ENCODE assay signal across 8 cellular contexts in genomic region chr16:31459722-31460581, GRCh38. TPM values are rescaled to one million over a fixed set of nuclear protein-coding genes. Genes with fewer than 3 reads are reported as not detected.
DNase-seq lines count a peak whose midpoint lies in the region; ATAC-seq and TF ChIP-seq lines count a peak whose summit lies in the region.

No MANE protein-coding gene starts in this region.

- H3K9me3 ChIP-seq in thymus (ENCODE audit: control insufficient read depth): no peaks in the 10 kb centered on the region

- H3K4me3 Mint-ChIP-seq in activated naive CD8-positive, alpha-beta T cell treated with anti-CD3 and anti-CD28 coated beads, Interleukin-2, amount 10 ng/mL, durations not matched to agents 7 days and 5 days: peak overlapping the region; percentile 92
- peak overlapping the region; percentile 89 for H3K4me3 Mint-ChIP-seq in osteocyte (ENCODE audit: unreplicated experiment)

- peak; percentile 65 for ATAC-seq in HG02623 (IDR thresholded peaks at IDR 0.05; ENCODE audit: unreplicated experiment)
- ATAC-seq in activated naive CD8-positive, alpha-beta T cell treated with anti-CD3 and anti-CD28 coated beads, Interleukin-2, amount 10 ng/mL, durations not matched to agents 7 days and 5 days (ENCODE audit: low read depth): peak; percentile 72

- intact Hi-C loops in head of caudate nucleus (cut with DNase I): loop anchor here (5.0 kb wide), 2 partner anchors 47 to 412 kb away; partner anchors contain the start of genes RUSF1 and ZNF267

- H3K27me3 Mint-ChIP-seq in activated naive CD8-positive, alpha-beta T cell treated with anti-CD3 and anti-CD28 coated beads, Interleukin-2, amount 10 ng/mL, durations not matched to agents 7 days and 5 days: no peaks in the 10 kb centered on the region
- H3K27me3 Mint-ChIP-seq in osteocyte (ENCODE audit: unreplicated experiment): no peaks in the 10 kb centered on the region

- peaks cover 25% of the 10 kb centered on the region for H3K36me3 ChIP-seq in thymus (ENCODE audit: control insufficient read depth, insufficient read depth)

- H3K4me1 Mint-ChIP-seq in activated naive CD8-positive, alpha-beta T cell treated with anti-CD3 and anti-CD28 coated beads, Interleukin-2, amount 10 ng/mL, durations not matched to agents 7 days and 5 days: peaks cover 35% of the 10 kb centered on the region
- peaks cover 42% of the 10 kb centered on the region for H3K4me1 Mint-ChIP-seq in osteocyte (ENCODE audit: unreplicated experiment)

- DNase-seq in NCI-H1105 (lab: John Stamatoyannopoulos, UW) (peak; percentile 98), SKM-1 treated with dmso at 0.1 percent for 144 hours (lab: John Stamatoyannopoulos, UW; ENCODE audit: unreplicated experiment) (peak; percentile 98), head of caudate nucleus (peak; percentile 99 to 100 (median 100)), osteocyte (ENCODE audit: extremely low spot score, unreplicated experiment) (peak; percentile 100)
- peak; percentile 100 for DNase-seq in activated naive CD8-positive, alpha-beta T cell treated with anti-CD3 and anti-CD28 coated beads, Interleukin-2, amount 10 ng/mL, durations not matched to agents 7 days and 5 days

- H3K27ac Mint-ChIP-seq in activated naive CD8-positive, alpha-beta T cell treated with anti-CD3 and anti-CD28 coated beads, Interleukin-2, amount 10 ng/mL, durations not matched to agents 7 days and 5 days: peak overlapping the region; percentile 97
- peak overlapping the region; percentile 96 for H3K27ac Mint-ChIP-seq in osteocyte (ENCODE audit: unreplicated experiment)

- no peaks in the 10 kb centered on the region for H3K9me3 Mint-ChIP-seq in activated naive CD8-positive, alpha-beta T cell treated with anti-CD3 and anti-CD28 coated beads, Interleukin-2, amount 10 ng/mL, durations not matched to agents 7 days and 5 days
- H3K9me3 Mint-ChIP-seq in osteocyte (ENCODE audit: unreplicated experiment): no peaks in the 10 kb centered on the region

- no peak for TF ChIP-seq CTCF in osteocyte (IDR thresholded peaks at IDR 0.05)

- H3K27me3 ChIP-seq in thymus (ENCODE audit: control insufficient read depth, insufficient read depth): no peaks in the 10 kb centered on the region

- peak overlapping the region; percentile 100 for H3K27ac ChIP-seq in thymus (ENCODE audit: low read depth)

- 6% methylated on average over 54 of the region's 54 CpGs for WGBS in thymus

- H3K4me1 ChIP-seq in thymus (ENCODE audit: control insufficient read depth, insufficient read depth, low read length): peaks cover 24% of the 10 kb centered on the region

- POLR2A ChIA-PET in activated naive CD8-positive, alpha-beta T cell treated with anti-CD3 and anti-CD28 coated beads, Interleukin-2, amount 10 ng/mL, durations not matched to agents 7 days and 5 days (lab: Charles Lee): interaction anchor here (0.7 to 5.9 kb wide), 29 partner anchors 8 to 518 kb away, joined by 3 to 36 read pairs (median 5); partner anchors contain the start of genes FUS, KAT8, PYCARD and RUSF1

- H3K4me3 ChIP-seq in GM08714 (ENCODE audit: low read length) (peak overlapping the region; percentile 92), thymus (ENCODE audit: low read length) (peak overlapping the region; percentile 79)

- H3K36me3 Mint-ChIP-seq in activated naive CD8-positive, alpha-beta T cell treated with anti-CD3 and anti-CD28 coated beads, Interleukin-2, amount 10 ng/mL, durations not matched to agents 7 days and 5 days: peaks cover 14% of the 10 kb centered on the region
- H3K36me3 Mint-ChIP-seq in osteocyte (ENCODE audit: unreplicated experiment): peaks cover 14% of the 10 kb centered on the region

RNA-seq across cellular contexts. Expression of gene ARMC5, which starts 0.7 kb away (rescaled TPM):
- 10 to 100 TPM; 12.9 to 13.6 TPM for total RNA-seq in activated naive CD8-positive, alpha-beta T cell treated with anti-CD3 and anti-CD28 coated beads, Interleukin-2, amount 10 ng/mL, durations not matched to agents 7 days and 5 days
- total RNA-seq in osteocyte: 12.3 and 12.8 TPM in 2 replicates
- 19.7 TPM for polyA plus RNA-seq in thymus

RNA-seq across cellular contexts. Expression of gene TGFB1I1, which starts 12.0 kb away (rescaled TPM):
- total RNA-seq in activated naive CD8-positive, alpha-beta T cell treated with anti-CD3 and anti-CD28 coated beads, Interleukin-2, amount 10 ng/mL, durations not matched to agents 7 days and 5 days: 1 to 10 TPM; 1.4 to 1.5 TPM
- total RNA-seq in osteocyte: 112 and 120 TPM in 2 replicates
- polyA plus RNA-seq in thymus: 9.2 TPM

RNA-seq across cellular contexts. Expression of gene ZNF843, which starts 17.4 kb away (rescaled TPM):
- under 1 TPM; 0.20 to 0.30 TPM for total RNA-seq in activated naive CD8-positive, alpha-beta T cell treated with anti-CD3 and anti-CD28 coated beads, Interleukin-2, amount 10 ng/mL, durations not matched to agents 7 days and 5 days
- total RNA-seq in osteocyte: 2.9 and 3.2 TPM in 2 replicates
- 0.39 TPM for polyA plus RNA-seq in thymus

RNA-seq across cellular contexts. Expression of gene SLC5A2, which starts 23.0 kb away (rescaled TPM):
- 1 to 10 TPM in 1 of 2 experiments, under 1 TPM in 1; 0.53 to 1.0 TPM for total RNA-seq in activated naive CD8-positive, alpha-beta T cell treated with anti-CD3 and anti-CD28 coated beads, Interleukin-2, amount 10 ng/mL, durations not matched to agents 7 days and 5 days
- not detected in 2 replicates for total RNA-seq in osteocyte
- polyA plus RNA-seq in thymus: 2.8 TPM

RNA-seq across cellular contexts. Expression of gene COX6A2, which starts 31.8 kb away (rescaled TPM):
- total RNA-seq in activated naive CD8-positive, alpha-beta T cell treated with anti-CD3 and anti-CD28 coated beads, Interleukin-2, amount 10 ng/mL, durations not matched to agents 7 days and 5 days: not detected
- total RNA-seq in osteocyte: not detected in 2 replicates
- polyA plus RNA-seq in thymus: 2.9 TPM

Comparison
In these comparisons a context has a peak if more than half of its experiments do, and no peak if none do; other contexts are left out.
1. Peak in every context shown above with its lines: DNase-seq, ATAC-seq, H3K4me3 ChIP-seq and H3K27ac ChIP-seq.
2. RNA of gene TGFB1I1, which starts 12.0 kb away (total RNA-seq): 112 to 120 TPM in osteocyte; 1.4 to 1.5 TPM in activated naive CD8-positive, alpha-beta T cell treated with anti-CD3 and anti-CD28 coated beads, Interleukin-2, amount 10 ng/mL, durations not matched to agents 7 days and 5 days; every median in the first group is over 10 times any median in the second.